In genomic region chr18:52236134-52236533, GRCh38 we compare ENCODE assay signal across 17 cellular contexts.
"Had no signal": no experiment of that assay in that cellular context is flagged by ENCODE, and none has a peak within 500 bp of the region (broad histone marks: within the 10 kb centered on the region; RNA-seq: fewer than 3 reads in every experiment).

No MANE protein-coding gene starts in this region.

- H3K4me3 ChIP-seq: lower lobe of right lung, suprapubic skin had no signal

- H3K27me3 ChIP-seq: neutrophil, suprapubic skin had no signal

- H3K9me3 ChIP-seq: lower lobe of right lung, neutrophil, suprapubic skin had no signal

- H3K4me1 ChIP-seq: lower lobe of right lung, suprapubic skin had no signal

- H3K27ac ChIP-seq: lower lobe of right lung, neutrophil, suprapubic skin had no signal

- H3K36me3 ChIP-seq: lower lobe of right lung, neutrophil, suprapubic skin had no signal

- DNase-seq: activated CD4-positive, alpha-beta T cell treated with anti-CD3 and anti-CD28 coated beads for 1 hour; activated CD4-positive, alpha-beta T cell treated with anti-CD3 and anti-CD28 coated beads, Interleukin-2, amount 50 U/mL, for 48 hours; activated CD8-positive, alpha-beta memory T cell treated with anti-CD3 and anti-CD28 coated beads, Interleukin-2, amount 10 ng/mL, durations not matched to agents 7 days and 5 days; activated effector memory CD4-positive, alpha-beta T cell treated with Interleukin-2 at 50 U/mL for 16 hours; activated T-cell treated with anti-CD3 and anti-CD28 coated beads, Interleukin-2, amount 50 U/mL, for 24 hours; amygdala; hypothalamus; left cardiac atrium; lower lobe of right lung; naive B cell; posterior cingulate gyrus; right cardiac atrium; stimulated activated CD4-positive, alpha-beta T cell treated with anti-CD3 and anti-CD28 coated beads, Interleukin-12 subunit alpha, Interleukin-12 subunit beta, amount 100 ng/mL, for 4 hours; stimulated activated naive CD8-positive, alpha-beta T cell treated with anti-CD3 and anti-CD28 coated beads, Interleukin-15, Interleukin-2, amounts not matched to agents 100 U/mL and 50 U/mL, for 24 hours; T1000 had no signal
